Comparison of ENCODE assay signal across 7 cellular contexts in the genomic region with DNA sequence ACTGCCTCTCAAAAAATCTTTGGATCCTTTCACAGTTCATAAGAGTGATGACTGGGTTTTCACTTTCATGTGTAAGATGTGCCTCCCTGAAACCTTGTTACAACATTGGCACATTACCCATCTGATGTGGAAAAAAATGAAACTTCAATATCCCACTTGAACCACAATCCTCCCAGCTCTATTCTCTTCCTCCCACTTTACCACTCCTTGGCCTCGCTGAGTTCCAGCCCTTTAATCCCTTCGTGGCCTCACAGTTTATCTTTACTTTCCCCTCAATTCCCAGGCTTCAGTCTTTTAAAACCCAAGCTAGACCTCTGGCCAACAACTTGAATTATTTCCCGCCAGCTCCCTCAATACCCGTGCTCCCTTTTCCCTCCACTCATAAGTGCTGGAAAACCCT.
"Had no signal": no experiment of that assay in that cellular context is flagged by ENCODE, and none has a peak within 500 bp of the region (broad histone marks: within the 10 kb centered on the region; RNA-seq: fewer than 3 reads in every experiment).

No MANE protein-coding gene starts in this region.

- ATAC-seq: HCT116 had no signal

- H3K36me3 ChIP-seq: HAP-1 had no signal

- H3K9me3 Mint-ChIP-seq: HFFc6 had no signal

- H2AFZ ChIP-seq: GM23248 had no signal

- H3K27ac Mint-ChIP-seq: HFFc6 had no signal

- H3K4me1 ChIP-seq: HAP-1 had no signal

- H3K9ac ChIP-seq: GM23248 had no signal

- H3K9me3 ChIP-seq: HAP-1 had no signal

- DNase-seq: GM23248, GOT3, H7, HFFc6 had no signal

- H3K4me3 ChIP-seq: GM23248, HAP-1 had no signal

- H3K27ac ChIP-seq: GM23248 had no signal

- FAIRE-seq: HTR-8/SVneo had no signal

- H3K4me3 Mint-ChIP-seq: HFFc6 had no signal
